24 cellular contexts compared by ENCODE assay signal in the genomic region with DNA sequence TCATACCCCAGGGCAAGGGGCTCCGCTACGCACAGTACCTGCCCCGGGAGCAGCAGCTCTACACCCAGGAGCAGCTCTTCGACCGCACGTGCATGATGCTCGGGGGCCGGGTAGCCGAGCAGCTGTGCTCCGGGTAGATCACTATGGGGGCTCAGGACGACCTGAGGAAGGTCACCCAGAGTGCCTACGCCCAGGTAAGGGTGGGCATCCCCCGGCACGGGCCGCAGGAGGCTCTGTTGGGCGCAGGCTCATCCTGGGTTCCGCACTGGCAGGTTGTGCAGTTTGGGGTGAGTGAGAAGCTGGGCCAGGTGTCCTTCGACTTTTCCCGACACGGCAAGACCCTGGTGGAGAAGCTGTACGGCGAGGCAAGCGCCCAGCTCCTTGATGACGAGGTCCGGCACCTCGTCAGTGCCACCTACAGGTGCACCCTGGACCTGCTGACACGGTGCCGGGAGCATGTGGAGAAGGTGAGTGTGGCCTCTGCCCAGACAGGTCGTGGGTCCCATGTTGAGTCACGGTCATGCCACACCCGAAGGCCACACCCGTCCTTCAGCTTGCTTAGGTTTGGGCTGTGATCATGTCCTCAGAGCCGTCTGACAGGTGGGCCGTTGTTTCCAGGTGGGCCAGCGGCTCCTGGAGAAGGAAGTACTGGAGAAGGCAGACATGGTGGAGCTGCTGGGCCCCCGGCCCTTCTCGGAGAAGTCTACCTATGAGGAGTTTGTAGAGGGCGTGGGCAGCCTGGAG. TPM values are rescaled to one million over a fixed set of nuclear protein-coding genes. Genes with fewer than 3 reads are reported as not detected.
DNase-seq lines count a peak whose midpoint lies in the region; ATAC-seq, FAIRE-seq and TF ChIP-seq lines count a peak whose summit lies in the region.
"Had no signal": no experiment of that assay in that cellular context is flagged by ENCODE, and none has a peak within 500 bp of the region (broad histone marks: within the 10 kb centered on the region; RNA-seq: fewer than 3 reads in every experiment).

No MANE protein-coding gene starts in this region.

- peaks cover 15% of the 10 kb centered on the region for H3K4me1 Mint-ChIP-seq in stimulated activated naive CD8-positive, alpha-beta T cell treated with anti-CD3 and anti-CD28 coated beads, Interleukin-15, amount 100 ng/mL, for 72 hours

- H3K36me3 ChIP-seq in GM12878 (ENCODE audit: control insufficient read depth in 2 of 2, insufficient read depth in 2 of 2, low read length in 1 of 2): peaks cover 0 to 3% of the 10 kb centered on the region in 2 experiments; a peak in 3 of 4 replicates
- peaks cover 1 to 8% of the 10 kb centered on the region in 2 experiments; a peak in 2 of 5 replicates for H3K36me3 ChIP-seq in HepG2 (replicated peaks in 1 of 2; ENCODE audit: control insufficient read depth in 1 of 2, insufficient read depth in 2 of 2, low read length in 2 of 2)

- peaks cover 11% of the 10 kb centered on the region; the same call in 2 of the 3 replicates for H3K9me3 ChIP-seq in GM12878 (replicated peaks; ENCODE audit: control insufficient read depth, insufficient read depth, low read length)
- no peaks in the 10 kb centered on the region for H3K9me3 ChIP-seq in HepG2 (ENCODE audit: low read length)

- BruUV-seq in GM12878 (replicated peaks; lab: Mats Ljungman, UMichigan) (no TSS peak), HepG2 (replicated peaks; lab: Mats Ljungman, UMichigan) (no TSS peak)

- peaks cover 0 to 2% of the 10 kb centered on the region in 2 donors for H3K9me3 Mint-ChIP-seq in stimulated activated naive CD8-positive, alpha-beta T cell treated with anti-CD3 and anti-CD28 coated beads, Interleukin-15, amount 100 ng/mL, for 72 hours
- H3K9me3 Mint-ChIP-seq: activated B cell treated with CpG ODN at 0.5 μM for 24 hours; activated naive CD8-positive, alpha-beta T cell treated with anti-CD3 and anti-CD28 coated beads, Interleukin-2, amount 10 ng/mL, durations not matched to agents 7 days and 5 days; naive B cell; type B pancreatic cell had no signal

- RAD21 ChIA-PET in GM12878 (lab: Charles Lee; ENCODE audit: unreplicated experiment): no interaction called here

- H2AFZ ChIP-seq in GM12878 (ENCODE audit: control insufficient read depth, low read depth, low read length) (no peak overlapping the region), HepG2 (ENCODE audit: low read length) (no peak overlapping the region)

- TF ChIP-seq POLR2A in GM12878 (IDR thresholded peaks at IDR 0.05; ENCODE audit: low read depth, low read length) (0 out of 2 replicates have a peak, but pooled peaks have one; percentile 24), HepG2 (IDR thresholded peaks at IDR 0.05; ENCODE audit: insufficient read depth in 1 of 2, low read depth in 2 of 2, low read length in 2 of 2) (no peak)

- H3K4me3 ChIP-seq in GM12878 (no peak overlapping the region), HepG2 (replicated peaks in 1 of 3; ENCODE audit: insufficient read depth in 1 of 3, low read depth in 2 of 3, low read length in 3 of 3) (no peak overlapping the region)
- H3K4me3 ChIP-seq: BLaER1 treated with 17β-estradiol and CSF1 and Interleukin-3, amounts not matched to agents 10 nM and 100 nM; stomach had no signal

- SMC1A ChIA-PET in GM12878 (lab: Charles Lee; ENCODE audit: uncharacterized antibody, unreplicated experiment): interaction anchor here (1.1 kb wide), 1 partner anchor 15 kb away, joined by 4 read pairs; no protein-coding TSS in a partner anchor

- H4K20me1 ChIP-seq in GM12878 (ENCODE audit: control insufficient read depth, insufficient read depth) (0 out of 2 replicates have a peak, but pooled peaks cover 2% of the 10 kb centered on the region), HepG2 (ENCODE audit: insufficient read depth, low read length) (peaks cover 6% of the 10 kb centered on the region; the same call in 1 of the 2 replicates)

- H3K27me3 ChIP-seq in GM12878 (replicated peaks in 1 of 2; ENCODE audit: control insufficient read depth in 2 of 2, insufficient read depth in 2 of 2, low read length in 1 of 2): no peaks in the 10 kb centered on the region
- no peaks in the 10 kb centered on the region for H3K27me3 ChIP-seq in HepG2 (ENCODE audit: control insufficient read depth in 1 of 2, insufficient read depth in 2 of 2, low read length in 2 of 2)
- H3K27me3 ChIP-seq: stomach had no signal

- 0 out of 6 replicates have a peak, but pooled peaks of 1 of the 3 experiments have one; percentile 3 for TF ChIP-seq CTCF in GM12878 (IDR thresholded peaks at IDR 0.05 in 2 of 3, conservative IDR thresholded peaks at IDR 0.05 in 1 of 3; ENCODE audit: control insufficient read depth in 2 of 3, extremely low read depth in 1 of 3, insufficient read depth in 1 of 3, low read depth in 3 of 3, low read length in 3 of 3)
- peak; percentile 28; the same call in 1 of the 2 replicates for TF ChIP-seq CTCF in HepG2 (CRISPR knock-in tag; IDR thresholded peaks at IDR 0.05)

- peak overlapping the region in 1 of 2 donors; percentile 74 for H3K27ac Mint-ChIP-seq in stimulated activated naive CD8-positive, alpha-beta T cell treated with anti-CD3 and anti-CD28 coated beads, Interleukin-15, amount 100 ng/mL, for 72 hours
- H3K27ac Mint-ChIP-seq: activated B cell treated with CpG ODN at 0.5 μM for 24 hours; activated naive CD8-positive, alpha-beta T cell treated with anti-CD3 and anti-CD28 coated beads, Interleukin-2, amount 10 ng/mL, durations not matched to agents 7 days and 5 days; dendritic cell treated with granulocyte-macrophage colony-stimulating factor and Interleukin-4, amounts not matched to agents 40 ng/mL and 50 ng/mL, for 4 days; T-helper 2 cell treated with Interferon-gamma antibody and Interleukin-4, amounts not matched to agents 5 μg/mL and 100 μg/mL, for 36 hours; type B pancreatic cell had no signal

- DNase-seq in stimulated activated naive CD8-positive, alpha-beta T cell treated with anti-CD3 and anti-CD28 coated beads, Interleukin-15, amount 100 ng/mL, for 72 hours: no peak
- DNase-seq in stimulated activated naive CD8-positive, alpha-beta T cell treated with anti-CD3 and anti-CD28 coated beads, Interleukin-15, Interleukin-2, amounts not matched to agents 100 U/mL and 50 U/mL, for 24 hours: no peak
- DNase-seq in GM12878 (ENCODE audit: low read depth, low spot score): no peak
- DNase-seq in HepG2 (ENCODE audit: low spot score): no peak
- DNase-seq in NCI-H1930 (lab: John Stamatoyannopoulos, UW): no peak
- DNase-seq: activated B cell treated with CpG ODN at 0.5 μM for 24 hours; activated naive CD8-positive, alpha-beta T cell treated with anti-CD3 and anti-CD28 coated beads, Interleukin-2, amount 10 ng/mL, durations not matched to agents 7 days and 5 days; GDM1; islet precursor cell; mammary epithelial cell; naive B cell; NCI-H1417; NCI-H2171; NCI-H748 treated with DMSO at 0.1 percent for 48 hours; stimulated activated CD4-positive, alpha-beta T cell treated with anti-CD3 and anti-CD28 coated beads, Interleukin-2, amount 100 ng/mL, for 24 hours; stomach had no signal

- H3K9ac ChIP-seq in GM12878 (ENCODE audit: control insufficient read depth, insufficient read depth, low read length): no peak overlapping the region
- H3K9ac ChIP-seq in HepG2 (ENCODE audit: insufficient read depth, low read depth, low read length): no peak overlapping the region
- H3K9ac ChIP-seq: BLaER1 treated with 17β-estradiol and CSF1 and Interleukin-3, amounts not matched to agents 10 nM and 100 nM had no signal

- no peaks in the 10 kb centered on the region for H3K27me3 Mint-ChIP-seq in stimulated activated naive CD8-positive, alpha-beta T cell treated with anti-CD3 and anti-CD28 coated beads, Interleukin-15, amount 100 ng/mL, for 72 hours
- H3K27me3 Mint-ChIP-seq: activated B cell treated with CpG ODN at 0.5 μM for 24 hours; activated naive CD8-positive, alpha-beta T cell treated with anti-CD3 and anti-CD28 coated beads, Interleukin-2, amount 10 ng/mL, durations not matched to agents 7 days and 5 days; dendritic cell treated with granulocyte-macrophage colony-stimulating factor and Interleukin-4, amounts not matched to agents 40 ng/mL and 50 ng/mL, for 4 days; naive B cell; type B pancreatic cell had no signal

- H3K4me2 ChIP-seq in GM12878 (ENCODE audit: control insufficient read depth, insufficient read depth): no peak overlapping the region
- no peak overlapping the region for H3K4me2 ChIP-seq in HepG2 (ENCODE audit: low read depth, low read length)
- H3K4me2 ChIP-seq: BLaER1 treated with 17β-estradiol and CSF1 and Interleukin-3, amounts not matched to agents 10 nM and 100 nM had no signal

- H3K27ac ChIP-seq in GM12878 (ENCODE audit: control insufficient read depth, insufficient read depth): no peak overlapping the region
- no peak overlapping the region for H3K27ac ChIP-seq in HepG2 (ENCODE audit: extremely low read length, insufficient read depth, low read length)
- H3K27ac ChIP-seq: BLaER1 treated with 17β-estradiol and CSF1 and Interleukin-3, amounts not matched to agents 10 nM and 100 nM; stomach had no signal

- 89% methylated on average over 37 of the region's 38 CpGs for WGBS in GM12878 (ENCODE audit: insufficient coverage, insufficient replicate concordance, low lambda C conversion rate, missing lambda C conversion rate)
- WGBS in HepG2 (ENCODE audit: low lambda C conversion rate): 96% methylated on average over 23 of the region's 38 CpGs

- in situ Hi-C loops in GM12878 (cut with MboI): no loop called here
- in situ Hi-C loops in HepG2 (cut with HindIII; ENCODE audit: extremely low pct_ligation_motif_present, low pct_unique_long_range_greater_than_20kb): no loop called here

- CTCF ChIA-PET in GM12878 (lab: Yijun Ruan, JAX) (interaction anchor here (0.9 kb wide), 1 partner anchor 20 kb away, joined by 3 read pairs; no protein-coding TSS in a partner anchor), HepG2 (lab: Yijun Ruan, JAX; ENCODE audit: low intra/inter-chr PET ratio, low total read pairs) (no interaction called here)

- H3K4me3 Mint-ChIP-seq in stimulated activated naive CD8-positive, alpha-beta T cell treated with anti-CD3 and anti-CD28 coated beads, Interleukin-15, amount 100 ng/mL, for 72 hours: no peak overlapping the region
- H3K4me3 Mint-ChIP-seq: activated B cell treated with CpG ODN at 0.5 μM for 24 hours; activated naive CD8-positive, alpha-beta T cell treated with anti-CD3 and anti-CD28 coated beads, Interleukin-2, amount 10 ng/mL, durations not matched to agents 7 days and 5 days; dendritic cell treated with granulocyte-macrophage colony-stimulating factor and Interleukin-4, amounts not matched to agents 40 ng/mL and 50 ng/mL, for 4 days; T-helper 2 cell treated with Interferon-gamma antibody and Interleukin-4, amounts not matched to agents 5 μg/mL and 100 μg/mL, for 36 hours; type B pancreatic cell had no signal

- H3K4me1 ChIP-seq in GM12878 (ENCODE audit: control insufficient read depth, insufficient read depth, low read length) (no peaks in the 10 kb centered on the region), HepG2 (ENCODE audit: insufficient read depth, low read length) (no peaks in the 10 kb centered on the region)
- H3K4me1 ChIP-seq: BLaER1 treated with 17β-estradiol and CSF1 and Interleukin-3, amounts not matched to agents 10 nM and 100 nM; stomach had no signal

- POLR2A ChIA-PET in GM12878 (lab: Charles Lee): interaction anchor here (0.5 kb wide), 1 partner anchor 1336 kb away, joined by 7 read pairs; no protein-coding TSS in a partner anchor
- POLR2A ChIA-PET in HepG2 (lab: Yijun Ruan, JAX): interaction anchor here (1.3 to 2.3 kb wide), 2 partner anchors 18 to 78 kb away, joined by 3 to 8 read pairs; partner anchors contain the start of gene TUBB3

- ATAC-seq in stimulated activated naive CD8-positive, alpha-beta T cell treated with anti-CD3 and anti-CD28 coated beads, Interleukin-15, amount 100 ng/mL, for 72 hours: peak; percentile 16
- no peak for ATAC-seq in stimulated activated naive CD8-positive, alpha-beta T cell treated with anti-CD3 and anti-CD28 coated beads, Interleukin-15, Interleukin-2, amounts not matched to agents 100 U/mL and 50 U/mL, for 24 hours
- ATAC-seq in GM12878 (no peak), HepG2 (peak; percentile 10; the same call in 2 of the 3 replicates), HG03139 (IDR thresholded peaks at IDR 0.05; ENCODE audit: unreplicated experiment) (no peak), HG02642 (IDR thresholded peaks at IDR 0.05; ENCODE audit: poor library complexity, unreplicated experiment) (no peak), GM21717 (IDR thresholded peaks at IDR 0.05; ENCODE audit: unreplicated experiment) (no peak)

- intact Hi-C loops in GM12878 (cut with micrococcal nuclease; ENCODE audit: unreplicated experiment) (no loop called here), HepG2 (cut with micrococcal nuclease; ENCODE audit: unreplicated experiment) (no loop called here)

- TF ChIP-seq RAD21 in GM12878 (IDR thresholded peaks at IDR 0.05; ENCODE audit: insufficient read depth, low read depth, low read length) (no peak), HepG2 (CRISPR knock-in tag; IDR thresholded peaks at IDR 0.05) (no peak)

- no peak for FAIRE-seq in GM12878 (lab: Jason Lieb, UNC)
- FAIRE-seq in HepG2 (lab: Jason Lieb, UNC): no peak
- FAIRE-seq: HTR-8/SVneo had no signal

- no peak for TF ChIP-seq EP300 in GM12878 (IDR thresholded peaks at IDR 0.05; ENCODE audit: borderline replicate concordance in 1 of 2, control insufficient read depth in 1 of 2, low read depth in 2 of 2, low read length in 2 of 2)
- no peak for TF ChIP-seq EP300 in HepG2 (IDR thresholded peaks at IDR 0.05; ENCODE audit: low read depth in 2 of 2, low read length in 2 of 2)
- TF ChIP-seq EP300 in HepG2 (CRISPR knock-in tag; IDR thresholded peaks at IDR 0.05; ENCODE audit: borderline replicate concordance): no peak

- H3K79me2 ChIP-seq in GM12878 (ENCODE audit: control insufficient read depth, insufficient read depth, low read length) (no peaks in the 10 kb centered on the region), HepG2 (ENCODE audit: insufficient read depth, low read length) (no peaks in the 10 kb centered on the region)

RNA-seq across cellular contexts. Expression of gene DBNDD1, which starts 19.3 kb away (rescaled TPM):
- total RNA-seq in GM12878 (2013; cell fraction: nucleolus; rRNA removed): 3.7 and 4.0 TPM in 2 replicates
- total RNA-seq in GM12878 (2014; rRNA removed) (0.45 and 0.54 TPM in 2 replicates), GM12878 (2014; rRNA removed; fragmentation: Illumina TruSeq; extraction: Trizol) (0.63 and 0.92 TPM in 2 replicates), GM12878 (2021) (1.3 and 1.5 TPM in 2 replicates), HepG2 (2016; rRNA removed; fragmentation: Illumina TruSeq; extraction: Trizol) (13.0 and 17.0 TPM in 2 replicates)
- polyA plus RNA-seq in GM12878 (2011; ENCODE audit: low read depth): 2.5 TPM
- polyA plus RNA-seq in GM12878 (2011; rRNA removed) (2.8 and 4.6 TPM in 2 replicates), GM12878 (2014; fragmentation: Illumina TruSeq; extraction: Trizol) (0.70 and 0.91 TPM in 2 replicates), GM12878 (2014; fragmentation: Nextera tagmentation; extraction: Ambion mirVana) (under 1 TPM; 0.06 to 0.09 TPM), GM12878 (2014; rRNA removed) (1.4 and 2.4 TPM in 2 replicates), GM12878 (2016; fragmentation: Nextera tagmentation; extraction: Ambion mirVana) (under 1 TPM; 0.28 to 0.48 TPM), HepG2 (2011; rRNA removed) (40.4 and 51.0 TPM in 2 replicates)
- polyA plus RNA-seq in GM12878 (2011; cell fraction: cytosol; rRNA removed): 9.2 and 9.6 TPM in 2 replicates
- polyA plus RNA-seq in GM12878 (2011; cell fraction: nucleus; rRNA removed): 5.9 and 10.9 TPM in 2 replicates
- polyA plus RNA-seq in GM12878 (2012): 2.4 and 3.7 TPM in 2 replicates
- 2.0 and 7.6 TPM in 2 replicates for polyA minus RNA-seq in GM12878 (2011; rRNA and poly(A)+ RNA removed)
- 2.8 TPM in 2 replicates for polyA minus RNA-seq in GM12878 (2011; cell fraction: cytosol; rRNA and poly(A)+ RNA removed)
- polyA minus RNA-seq in GM12878 (2011; cell fraction: nucleus; rRNA and poly(A)+ RNA removed): 2.4 and 2.6 TPM in 2 replicates
- total RNA-seq in HepG2 (2016; cell fraction: cytosol; rRNA removed; fragmentation: Illumina TruSeq; extraction: Trizol; ENCODE audit: low read depth): 18.8 and 21.7 TPM in 2 replicates
- total RNA-seq in HepG2 (2016; cell fraction: insoluble cytoplasmic fraction; rRNA removed; fragmentation: Illumina TruSeq; extraction: Trizol): 11.4 and 16.1 TPM in 2 replicates
- total RNA-seq in HepG2 (2016; cell fraction: membrane; rRNA removed; fragmentation: Illumina TruSeq; extraction: Trizol): 40.2 and 47.3 TPM in 2 replicates
- total RNA-seq in HepG2 (2016; cell fraction: nucleus; rRNA removed; fragmentation: Illumina TruSeq; extraction: Trizol): 7.6 and 10.0 TPM in 2 replicates
- 44.2 and 56.2 TPM in 2 replicates for polyA plus RNA-seq in HepG2 (2011; cell fraction: cytosol; rRNA removed)
- polyA plus RNA-seq in HepG2 (2011; cell fraction: nucleus; rRNA removed): 31.7 and 32.2 TPM in 2 replicates
- polyA plus RNA-seq in HepG2 (2012): 16.4 and 30.0 TPM in 2 replicates
- polyA plus RNA-seq in HepG2 (2016; cell fraction: cytosol; fragmentation: Illumina TruSeq; extraction: Trizol; ENCODE audit: low read depth): 60.8 and 72.2 TPM in 2 replicates
- polyA plus RNA-seq in HepG2 (2016; cell fraction: insoluble cytoplasmic fraction; fragmentation: Illumina TruSeq; extraction: Trizol; ENCODE audit: low read depth): 33.1 and 40.9 TPM in 2 replicates
- polyA plus RNA-seq in HepG2 (2016; cell fraction: membrane; fragmentation: Illumina TruSeq; extraction: Trizol; ENCODE audit: low read depth): 102 TPM in 2 replicates
- polyA plus RNA-seq in HepG2 (2016; cell fraction: nucleus; fragmentation: Illumina TruSeq; extraction: Trizol; ENCODE audit: insufficient read depth, low read depth): 31.0 and 33.1 TPM in 2 replicates
- polyA minus RNA-seq in HepG2 (2011; rRNA and poly(A)+ RNA removed; ENCODE audit: low replicate concordance): 5.9 and 53.2 TPM in 2 replicates
- 23.0 and 26.9 TPM in 2 replicates for polyA minus RNA-seq in HepG2 (2011; cell fraction: cytosol; rRNA and poly(A)+ RNA removed)
- polyA minus RNA-seq in HepG2 (2011; cell fraction: nucleus; rRNA and poly(A)+ RNA removed): 9.8 and 13.2 TPM in 2 replicates

RNA-seq across cellular contexts. Expression of gene DEF8, which starts 51.4 kb away (rescaled TPM):
- total RNA-seq in GM12878 (2013; cell fraction: nucleolus; rRNA removed): 34.0 and 49.6 TPM in 2 replicates
- 88.3 and 98.2 TPM in 2 replicates for total RNA-seq in GM12878 (2014; rRNA removed)
- 35.3 and 38.6 TPM in 2 replicates for total RNA-seq in GM12878 (2014; rRNA removed; fragmentation: Illumina TruSeq; extraction: Trizol)
- 63.8 and 72.1 TPM in 2 replicates for total RNA-seq in GM12878 (2021)
- polyA plus RNA-seq in GM12878 (2011; ENCODE audit: low read depth): 27.4 TPM
- polyA plus RNA-seq in GM12878 (2011; rRNA removed): 14.4 and 27.9 TPM in 2 replicates
- 53.1 and 56.5 TPM in 2 replicates for polyA plus RNA-seq in GM12878 (2011; cell fraction: cytosol; rRNA removed)
- polyA plus RNA-seq in GM12878 (2011; cell fraction: nucleus; rRNA removed): 93.4 and 142 TPM in 2 replicates
- polyA plus RNA-seq in GM12878 (2012): 26.0 and 37.6 TPM in 2 replicates
- polyA plus RNA-seq in GM12878 (2014; fragmentation: Illumina TruSeq; extraction: Trizol): 13.5 and 28.8 TPM in 2 replicates
- 10 to 100 TPM; 17.0 to 33.5 TPM for polyA plus RNA-seq in GM12878 (2014; fragmentation: Nextera tagmentation; extraction: Ambion mirVana)
- polyA plus RNA-seq in GM12878 (2014; rRNA removed): 80.6 and 124 TPM in 2 replicates
- 10 to 100 TPM; 63.2 to 64.1 TPM for polyA plus RNA-seq in GM12878 (2016; fragmentation: Nextera tagmentation; extraction: Ambion mirVana)
- 19.9 and 23.1 TPM in 2 replicates for polyA minus RNA-seq in GM12878 (2011; rRNA and poly(A)+ RNA removed)
- polyA minus RNA-seq in GM12878 (2011; cell fraction: cytosol; rRNA and poly(A)+ RNA removed): 14.2 and 15.2 TPM in 2 replicates
- polyA minus RNA-seq in GM12878 (2011; cell fraction: nucleus; rRNA and poly(A)+ RNA removed): 9.8 and 24.4 TPM in 2 replicates
- 98.5 and 107 TPM in 2 replicates for total RNA-seq in HepG2 (2016; rRNA removed; fragmentation: Illumina TruSeq; extraction: Trizol)
- 134 and 176 TPM in 2 replicates for total RNA-seq in HepG2 (2016; cell fraction: cytosol; rRNA removed; fragmentation: Illumina TruSeq; extraction: Trizol; ENCODE audit: low read depth)
- 103 and 113 TPM in 2 replicates for total RNA-seq in HepG2 (2016; cell fraction: insoluble cytoplasmic fraction; rRNA removed; fragmentation: Illumina TruSeq; extraction: Trizol)
- total RNA-seq in HepG2 (2016; cell fraction: membrane; rRNA removed; fragmentation: Illumina TruSeq; extraction: Trizol): 127 and 160 TPM in 2 replicates
- 48.8 and 61.5 TPM in 2 replicates for total RNA-seq in HepG2 (2016; cell fraction: nucleus; rRNA removed; fragmentation: Illumina TruSeq; extraction: Trizol)
- 98.2 and 108 TPM in 2 replicates for polyA plus RNA-seq in HepG2 (2011; rRNA removed)
- 100 and 138 TPM in 2 replicates for polyA plus RNA-seq in HepG2 (2011; cell fraction: cytosol; rRNA removed)
- 490 and 545 TPM in 2 replicates for polyA plus RNA-seq in HepG2 (2011; cell fraction: nucleus; rRNA removed)
- polyA plus RNA-seq in HepG2 (2012): 37.2 and 56.0 TPM in 2 replicates
- 170 and 205 TPM in 2 replicates for polyA plus RNA-seq in HepG2 (2016; cell fraction: cytosol; fragmentation: Illumina TruSeq; extraction: Trizol; ENCODE audit: low read depth)
- polyA plus RNA-seq in HepG2 (2016; cell fraction: insoluble cytoplasmic fraction; fragmentation: Illumina TruSeq; extraction: Trizol; ENCODE audit: low read depth): 116 and 132 TPM in 2 replicates
- 126 and 153 TPM in 2 replicates for polyA plus RNA-seq in HepG2 (2016; cell fraction: membrane; fragmentation: Illumina TruSeq; extraction: Trizol; ENCODE audit: low read depth)
- 123 and 136 TPM in 2 replicates for polyA plus RNA-seq in HepG2 (2016; cell fraction: nucleus; fragmentation: Illumina TruSeq; extraction: Trizol; ENCODE audit: insufficient read depth, low read depth)
- 22.3 and 116 TPM in 2 replicates for polyA minus RNA-seq in HepG2 (2011; rRNA and poly(A)+ RNA removed; ENCODE audit: low replicate concordance)
- 31.8 and 36.4 TPM in 2 replicates for polyA minus RNA-seq in HepG2 (2011; cell fraction: cytosol; rRNA and poly(A)+ RNA removed)
- 46.0 and 51.1 TPM in 2 replicates for polyA minus RNA-seq in HepG2 (2011; cell fraction: nucleus; rRNA and poly(A)+ RNA removed)

Comparison
In these comparisons a context has a peak if more than half of its experiments do, and no peak if none do; other contexts are left out.
1. ATAC-seq: peak in stimulated activated naive CD8-positive, alpha-beta T cell treated with anti-CD3 and anti-CD28 coated beads, Interleukin-15, amount 100 ng/mL, for 72 hours (single experiment) and HepG2 (single experiment); none in stimulated activated naive CD8-positive, alpha-beta T cell treated with anti-CD3 and anti-CD28 coated beads, Interleukin-15, Interleukin-2, amounts not matched to agents 100 U/mL and 50 U/mL, for 24 hours (single experiment), GM12878 (single experiment), HG03139 (single experiment), HG02642 (single experiment) and GM21717 (single experiment).